ENCODE assay signal across 7 cellular contexts in the genomic region with DNA sequence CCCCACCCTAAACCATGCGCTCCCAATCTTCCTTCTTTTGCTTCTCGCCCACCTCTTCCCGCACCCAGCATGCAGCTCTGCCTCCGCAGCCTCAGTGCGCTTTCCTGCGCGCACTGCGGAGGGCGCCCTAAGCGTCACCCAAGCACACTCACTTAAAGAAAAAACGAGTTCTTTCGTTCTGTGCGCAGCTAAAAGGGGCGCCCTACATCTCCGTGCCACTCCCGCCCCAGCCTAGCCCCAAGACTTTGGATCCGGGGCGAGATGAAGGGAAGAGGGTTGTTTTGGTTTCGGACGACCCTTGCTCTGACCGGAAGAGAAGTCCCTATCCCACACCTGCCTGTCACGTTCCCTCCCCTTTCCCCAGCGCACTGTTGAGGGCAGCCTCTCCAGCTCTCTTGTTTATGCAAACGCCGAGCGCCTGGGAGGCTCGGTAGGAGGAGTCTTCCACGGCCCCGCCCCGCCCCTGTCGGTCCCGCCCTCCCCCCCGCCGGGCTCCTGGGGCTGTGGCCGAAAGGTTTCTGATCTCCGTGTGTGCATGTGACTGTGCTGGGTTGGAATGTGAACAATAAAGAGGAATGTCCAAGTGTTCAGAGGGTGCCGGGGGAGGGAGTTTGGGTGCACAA. TPM values are rescaled to one million over a fixed set of nuclear protein-coding genes. Genes with fewer than 3 reads are reported as not detected.
DNase-seq lines count a peak whose midpoint lies in the region; ATAC-seq lines count a peak whose summit lies in the region.

No MANE protein-coding gene starts in this region.

- 2 to 4% methylated on average over 34 to 37 of the region's 37 CpGs for WGBS in esophagus, 2 donors

- H3K36me3 ChIP-seq in esophagus (ENCODE audit: control insufficient read depth in 2 of 2, insufficient read depth in 2 of 2, low read length in 1 of 2) = no peaks in the 10 kb centered on the region

- H3K36me3 Mint-ChIP-seq in naive thymus-derived CD8-positive, alpha-beta T cell = no peaks in the 10 kb centered on the region

- H3K9me3 ChIP-seq in esophagus (ENCODE audit: control insufficient read depth in 2 of 2, insufficient read depth in 1 of 2, low read depth in 1 of 2, low read length in 1 of 2) = no peaks in the 10 kb centered on the region

- H3K4me3 ChIP-seq in esophagus (ENCODE audit: low read depth in 1 of 2, low read length in 2 of 2) = peak overlapping the region; percentile 53 to 67

- ATAC-seq in GM18519 (IDR thresholded peaks at IDR 0.05; ENCODE audit: low FRiP score, unreplicated experiment) = peak; percentile 78
- peak; percentile 88 for ATAC-seq in HG02938 (IDR thresholded peaks at IDR 0.05; ENCODE audit: unreplicated experiment)
- peak; percentile 91 to 93 for ATAC-seq in naive thymus-derived CD8-positive, alpha-beta T cell
- peak; percentile 84 for ATAC-seq in stimulated activated naive CD8-positive, alpha-beta T cell treated with anti-CD3 and anti-CD28 coated beads, Interleukin-15, Interleukin-2, amounts not matched to agents 100 U/mL and 50 U/mL, for 24 hours

- H3K4me1 Mint-ChIP-seq in naive thymus-derived CD8-positive, alpha-beta T cell = peaks cover 5 to 36% (median 20%) of the 10 kb centered on the region in 4 donors

- peak overlapping the region; percentile 65 to 83 for H3K27ac ChIP-seq in esophagus (ENCODE audit: low read depth in 2 of 2, low read length in 1 of 2)

- H3K27ac Mint-ChIP-seq in naive thymus-derived CD8-positive, alpha-beta T cell = peak overlapping the region; percentile 77 to 99 (median 96)

- H3K27me3 ChIP-seq in esophagus (ENCODE audit: control insufficient read depth in 1 of 2, insufficient read depth in 2 of 2, low read length in 2 of 2) = peaks cover 0 to 3% of the 10 kb centered on the region in 2 donors

- peaks cover 0 to 2% (median 2%) of the 10 kb centered on the region in 5 donors for H3K27me3 Mint-ChIP-seq in naive thymus-derived CD8-positive, alpha-beta T cell

- POLR2A ChIA-PET in naive thymus-derived CD8-positive, alpha-beta T cell (lab: Charles Lee) = interaction anchor here (0.7 to 3.8 kb wide), 16 partner anchors 9 to 365 kb away, joined by 3 to 63 read pairs (median 4); partner anchors contain the start of genes CCDC15, ESAM, MSANTD2 and SIAE

- peaks cover 4 to 6% of the 10 kb centered on the region in 2 donors for H3K4me1 ChIP-seq in esophagus (ENCODE audit: control insufficient read depth in 2 of 2, insufficient read depth in 2 of 2, low read length in 1 of 2)

- peak overlapping the region; percentile 86 to 99 (median 97) for H3K4me3 Mint-ChIP-seq in naive thymus-derived CD8-positive, alpha-beta T cell

- peak; percentile 86 for DNase-seq in NCI-H226
- DNase-seq in activated CD8-positive, alpha-beta memory T cell treated with anti-CD3 and anti-CD28 coated beads, Interleukin-2, amount 50 U/mL, for 4 hours = peak; percentile 77
- peak; percentile 67 to 89 (median 78) for DNase-seq in naive thymus-derived CD8-positive, alpha-beta T cell
- peak; percentile 81 for DNase-seq in stimulated activated naive CD8-positive, alpha-beta T cell treated with anti-CD3 and anti-CD28 coated beads, Interleukin-15, Interleukin-2, amounts not matched to agents 100 U/mL and 50 U/mL, for 24 hours

- no peaks in the 10 kb centered on the region for H3K9me3 Mint-ChIP-seq in naive thymus-derived CD8-positive, alpha-beta T cell

RNA-seq across cellular contexts. Expression of gene VSIG2, which starts 5.3 kb away (rescaled TPM):
- 10 to 100 TPM in 1 of 2 donors, 1 to 10 TPM in 1; 9.7 to 51.4 TPM for polyA plus RNA-seq in esophagus
- total RNA-seq in naive thymus-derived CD8-positive, alpha-beta T cell = 1 to 10 TPM; 1.8 to 2.0 TPM
- under 1 TPM; 0.28 to 0.44 (median 0.34) TPM for polyA plus RNA-seq in naive thymus-derived CD8-positive, alpha-beta T cell

RNA-seq across cellular contexts. Expression of gene NRGN, which starts 7.0 kb away (rescaled TPM):
- 1 to 10 TPM; 1.6 to 3.1 TPM for polyA plus RNA-seq in esophagus
- total RNA-seq in naive thymus-derived CD8-positive, alpha-beta T cell = under 1 TPM; 0.68 to 0.69 TPM
- under 1 TPM in 2 of 3 donors, not detected in 1; 0.14 to 0.20 TPM for polyA plus RNA-seq in naive thymus-derived CD8-positive, alpha-beta T cell

RNA-seq across cellular contexts. Expression of gene ESAM, which starts 15.4 kb away (rescaled TPM):
- polyA plus RNA-seq in esophagus = 10 to 100 TPM; 16.8 to 34.1 TPM
- total RNA-seq in naive thymus-derived CD8-positive, alpha-beta T cell = 1 to 10 TPM; 2.8 to 3.0 TPM
- polyA plus RNA-seq in naive thymus-derived CD8-positive, alpha-beta T cell = 1 to 10 TPM; 1.9 to 2.6 (median 2.5) TPM

RNA-seq across cellular contexts. Expression of gene MSANTD2, which starts 53.5 kb away (rescaled TPM):
- polyA plus RNA-seq in esophagus = 1 to 10 TPM; 3.8 to 9.3 TPM
- 10 to 100 TPM; 23.0 to 25.5 TPM for total RNA-seq in naive thymus-derived CD8-positive, alpha-beta T cell
- 1 to 10 TPM; 3.5 to 4.2 (median 4.0) TPM for polyA plus RNA-seq in naive thymus-derived CD8-positive, alpha-beta T cell

Comparison
In these comparisons a context has a peak if more than half of its experiments do, and no peak if none do; other contexts are left out.
1. Peak in every context shown above with its lines: DNase-seq, ATAC-seq, H3K4me3 ChIP-seq and H3K27ac ChIP-seq.
2. RNA of gene VSIG2, which starts 5.3 kb away (polyA plus RNA-seq): 9.7 to 51.4 TPM in esophagus; 0.28 to 0.44 TPM in naive thymus-derived CD8-positive, alpha-beta T cell; every median in the first group is over 4 times any median in the second.
3. RNA of gene ESAM, which starts 15.4 kb away (polyA plus RNA-seq): 16.8 to 34.1 TPM in esophagus; 1.9 to 2.6 TPM in naive thymus-derived CD8-positive, alpha-beta T cell; every median in the first group is over 4 times any median in the second.